ENCODE assay signal across 8 cellular contexts in genomic region chr16:81095953-81096714, GRCh38. TPM values are rescaled to one million over a fixed set of nuclear protein-coding genes. Genes with fewer than 3 reads are reported as not detected.
DNase-seq lines count a peak whose midpoint lies in the region; ATAC-seq and TF ChIP-seq lines count a peak whose summit lies in the region.

GCSH (minus strand) TSS chr16:81096395; CDS start chr16:81096278, 117 bp downstream.

- H3K27me3 ChIP-seq in prostate gland (replicated peaks; ENCODE audit: insufficient read depth), result no peaks in the 10 kb centered on the region

- peak within 1 kb of the TSS; percentile 89 for H3K4me3 Mint-ChIP-seq in T-helper 17 cell

- H3K9me3 ChIP-seq in T-helper 17 cell (ENCODE audit: control insufficient read depth, low read length, poor library complexity, severe bottlenecking) (no peaks in the 10 kb centered on the region), prostate gland (no peaks in the 10 kb centered on the region)

- H3K4me3 ChIP-seq in prostate gland (peak within 1 kb of the TSS; percentile 74 to 76), urinary bladder (ENCODE audit: low read depth, low read length) (peak within 1 kb of the TSS; percentile 50)

- in situ Hi-C loops in GM13976 (cut with MboI; ENCODE audit: low sequenced_read_pairs, unreplicated experiment), result no loop called here

- H3K4me1 ChIP-seq in prostate gland (replicated peaks) (no peaks in the 10 kb centered on the region), urinary bladder (ENCODE audit: insufficient read depth) (no peaks in the 10 kb centered on the region)

- WGBS in prostate gland, result under 1% methylated on average over 44 of the region's 83 CpGs
- 7% methylated on average over 76 of the region's 83 CpGs for WGBS in urinary bladder

- H3K4me1 Mint-ChIP-seq in T-helper 17 cell, result peaks cover 5% of the 10 kb centered on the region

- TF ChIP-seq POLR2A in prostate gland (IDR thresholded peaks at IDR 0.05), result peak; percentile 7

- intact Hi-C loops in left ventricle myocardium superior (cut with micrococcal nuclease) (no loop called here), prostate gland (cut with DNase I) (loop anchor here (1.0 to 10.0 kb wide), 3 partner anchors 19 to 219 kb away; partner anchors contain the start of genes C16orf46, CENPN, CMC2 and GAN)

- H3K27me3 Mint-ChIP-seq in T-helper 17 cell, result no peaks in the 10 kb centered on the region

- no peak within 1 kb of the TSS for H3K27ac Mint-ChIP-seq in T-helper 17 cell

- H3K36me3 Mint-ChIP-seq in T-helper 17 cell (ENCODE audit: low read depth), result no peaks in the 10 kb centered on the region

- peak; percentile 98 for DNase-seq in GM13976 (ENCODE audit: low spot score)
- peak; percentile 86 for DNase-seq in NCI-H1694 (lab: John Stamatoyannopoulos, UW)
- peak; percentile 97 to 99 (median 99) for DNase-seq in T-helper 17 cell
- peak; percentile 73 to 100 (median 99) for DNase-seq in anterior cingulate cortex (lab: John Stamatoyannopoulos, UW)
- peak; percentile 100 for DNase-seq in left ventricle myocardium superior
- DNase-seq in prostate gland (ENCODE audit: low spot score), result peak; percentile 100

- H3K27ac ChIP-seq in prostate gland (peak within 1 kb of the TSS; percentile 74 to 84), urinary bladder (ENCODE audit: low read depth) (peak within 1 kb of the TSS; percentile 38)

- ATAC-seq in HG02884 (IDR thresholded peaks at IDR 0.05; ENCODE audit: unreplicated experiment) (peak; percentile 98), T-helper 17 cell (peak; percentile 98), left ventricle myocardium superior (peak; percentile 99)

- TF ChIP-seq CTCF in GM13976 (IDR thresholded peaks at IDR 0.05; ENCODE audit: borderline replicate concordance, control extremely low read depth, extremely low read depth, insufficient read depth, missing control alignments), result no peak
- no peak for TF ChIP-seq CTCF in prostate gland (IDR thresholded peaks at IDR 0.05)

- H3K36me3 ChIP-seq in prostate gland, result no peaks in the 10 kb centered on the region
- H3K36me3 ChIP-seq in urinary bladder (ENCODE audit: insufficient read depth), result no peaks in the 10 kb centered on the region

RNA-seq across cellular contexts. Expression of gene GCSH, which starts in this region (rescaled TPM):
- 1 to 10 TPM; 1.7 to 2.2 TPM for total RNA-seq in T-helper 17 cell
- 50.8 TPM for total RNA-seq in left ventricle myocardium superior
- total RNA-seq in prostate gland, result 10 to 100 TPM in 1 of 2 donors, 1 to 10 TPM in 1; 7.6 to 27.5 TPM
- total RNA-seq in urinary bladder, result 30.0 TPM
- 36.5 TPM for polyA plus RNA-seq in urinary bladder

Comparison
In these comparisons a context has a peak if more than half of its experiments do, and no peak if none do; other contexts are left out.
1. Peak in every context shown above with its lines: DNase-seq, ATAC-seq, H3K4me3 ChIP-seq and H3K27ac ChIP-seq.